In the genomic region with DNA sequence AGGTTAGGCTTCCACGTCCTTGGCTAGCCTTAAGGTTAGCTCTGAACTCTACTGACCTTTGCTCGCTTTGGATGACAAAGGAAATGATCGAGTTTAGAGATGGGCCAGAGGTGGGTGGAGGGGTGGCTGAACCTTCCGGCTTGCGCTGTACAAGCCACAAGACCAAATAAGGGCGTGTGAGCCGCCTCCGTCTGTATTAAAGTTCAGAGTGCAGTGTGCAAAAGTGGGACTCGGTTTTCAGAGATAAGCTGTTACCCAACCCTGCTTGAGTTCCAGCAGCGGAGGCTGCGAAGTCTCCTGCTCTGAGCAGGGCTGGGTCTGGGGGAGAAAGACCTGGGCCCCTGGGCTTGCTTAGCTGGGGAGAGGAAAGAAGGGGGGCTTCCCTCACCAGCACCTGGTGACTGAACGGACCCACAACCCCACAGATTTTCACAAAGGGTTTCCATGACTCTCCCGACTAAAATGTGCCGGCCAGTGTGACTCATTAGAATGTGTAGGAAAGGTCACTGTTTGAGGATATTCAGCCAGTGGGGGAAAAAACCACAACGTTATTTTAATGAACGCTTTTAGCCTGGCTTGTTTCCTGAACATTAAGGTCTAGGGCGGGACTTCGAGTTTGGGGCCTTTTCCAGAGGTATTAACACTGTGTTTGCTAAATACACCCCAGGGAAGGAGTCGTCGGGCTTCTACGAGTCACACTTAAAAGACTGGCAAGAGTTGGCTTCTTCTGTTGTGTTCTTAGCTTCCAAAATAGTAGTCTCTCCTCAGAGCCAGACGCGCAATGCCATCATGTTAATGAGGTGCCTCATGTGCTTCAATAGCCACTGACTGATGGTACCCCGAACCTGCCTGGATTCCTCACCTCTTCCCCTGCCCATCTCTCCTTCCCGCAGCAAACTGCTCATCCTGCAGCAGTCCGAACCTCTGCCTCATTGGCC, we compare ENCODE assay signal across 8 cellular contexts.
DNase-seq lines count a peak whose midpoint lies in the region; ATAC-seq and TF ChIP-seq lines count a peak whose summit lies in the region.

No MANE protein-coding gene starts in this region.

- no peaks in the 10 kb centered on the region for H3K9me3 Mint-ChIP-seq in activated CD4-positive, alpha-beta T cell treated with anti-CD3 and anti-CD28 coated beads, Interleukin-2, amount 10 ng/mL, durations not matched to agents 24 days and 14 days

- no peaks in the 10 kb centered on the region for H3K27me3 Mint-ChIP-seq in activated CD4-positive, alpha-beta T cell treated with anti-CD3 and anti-CD28 coated beads, Interleukin-2, amount 10 ng/mL, durations not matched to agents 24 days and 14 days

- intact Hi-C loops in activated CD4-positive, alpha-beta T cell treated with anti-CD3 and anti-CD28 coated beads, Interleukin-2, amount 10 ng/mL, durations not matched to agents 24 days and 14 days (cut with micrococcal nuclease) = loop anchor here (1.0 to 2.0 kb wide), 5 partner anchors 57 to 257 kb away; a partner anchor contains a TSS
- intact Hi-C loops in lower lobe of right lung (cut with DNase I) = no loop called here

- DNase-seq in GM03348 (ENCODE audit: low spot score) (peak; percentile 89), H4 (ENCODE audit: low spot score) (peak; percentile 97), LHCN-M2 (ENCODE audit: low read depth) (peak; percentile 99), dermis microvascular lymphatic vessel endothelial cell (ENCODE audit: low read depth in 2 of 2) (peak; percentile 92 to 95), lower lobe of right lung (peak; percentile 90), NCI-H2107 (lab: John Stamatoyannopoulos, UW) (no peak)
- DNase-seq in activated CD4-positive, alpha-beta T cell treated with anti-CD3 and anti-CD28 coated beads, Interleukin-2, amount 10 ng/mL, durations not matched to agents 24 days and 14 days = peak; percentile 93
- peak; percentile 58 for DNase-seq in stimulated activated CD8-positive, alpha-beta memory T cell treated with anti-CD3 and anti-CD28 coated beads, Interleukin-12 subunit alpha, Interleukin-12 subunit beta, amount 100 ng/mL, for 24 hours (ENCODE audit: extremely low read depth)

- H3K4me3 ChIP-seq in lower lobe of right lung = peak overlapping the region; percentile 18

- peak overlapping the region; percentile 83 for H3K4me3 Mint-ChIP-seq in activated CD4-positive, alpha-beta T cell treated with anti-CD3 and anti-CD28 coated beads, Interleukin-2, amount 10 ng/mL, durations not matched to agents 24 days and 14 days

- peaks cover 51% of the 10 kb centered on the region for H3K4me1 Mint-ChIP-seq in activated CD4-positive, alpha-beta T cell treated with anti-CD3 and anti-CD28 coated beads, Interleukin-2, amount 10 ng/mL, durations not matched to agents 24 days and 14 days

- peaks cover 40% of the 10 kb centered on the region for H3K4me1 ChIP-seq in lower lobe of right lung

- peak; percentile 92 to 95 for ATAC-seq in lower lobe of right lung

- peak overlapping the region; percentile 92 for H3K27ac ChIP-seq in lower lobe of right lung

- TF ChIP-seq CTCF in lower lobe of right lung (IDR thresholded peaks at IDR 0.05) = no peak

- peaks cover 16% of the 10 kb centered on the region for H3K36me3 Mint-ChIP-seq in activated CD4-positive, alpha-beta T cell treated with anti-CD3 and anti-CD28 coated beads, Interleukin-2, amount 10 ng/mL, durations not matched to agents 24 days and 14 days (ENCODE audit: low read depth)

- no peaks in the 10 kb centered on the region for H3K27me3 ChIP-seq in lower lobe of right lung (ENCODE audit: low read depth)

- no peaks in the 10 kb centered on the region for H3K36me3 ChIP-seq in lower lobe of right lung

- peak overlapping the region; percentile 99 for H3K27ac Mint-ChIP-seq in activated CD4-positive, alpha-beta T cell treated with anti-CD3 and anti-CD28 coated beads, Interleukin-2, amount 10 ng/mL, durations not matched to agents 24 days and 14 days

- no peaks in the 10 kb centered on the region for H3K9me3 ChIP-seq in lower lobe of right lung
